ENCODE assay signal across 1 cellular context in the genomic region with DNA sequence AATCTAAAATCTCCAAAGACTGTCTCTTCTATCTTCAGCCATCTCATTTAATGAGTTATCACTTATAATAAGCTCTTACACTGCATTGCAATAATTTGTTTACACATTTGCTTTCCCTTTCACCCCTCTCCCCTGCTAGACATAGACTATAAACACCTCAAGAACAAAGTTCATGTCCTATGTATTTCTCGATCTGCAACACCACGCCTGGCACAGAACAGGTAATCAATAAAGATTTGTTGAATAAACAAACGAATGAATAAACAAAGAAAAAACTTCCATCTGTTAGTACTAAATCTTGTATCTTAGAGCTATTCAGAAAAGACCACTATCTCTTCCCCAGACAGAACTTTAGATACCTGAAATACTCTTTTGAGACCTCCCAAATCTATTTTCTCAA.
TF ChIP-seq lines count a peak whose summit lies in the region.

No MANE protein-coding gene starts in this region.

TF ChIP-seq in GM23338, 12 proteins besides CTCF, POLR2A, EP300 and RAD21 (continued from another document):
- TF ChIP-seq, protein P1, sequence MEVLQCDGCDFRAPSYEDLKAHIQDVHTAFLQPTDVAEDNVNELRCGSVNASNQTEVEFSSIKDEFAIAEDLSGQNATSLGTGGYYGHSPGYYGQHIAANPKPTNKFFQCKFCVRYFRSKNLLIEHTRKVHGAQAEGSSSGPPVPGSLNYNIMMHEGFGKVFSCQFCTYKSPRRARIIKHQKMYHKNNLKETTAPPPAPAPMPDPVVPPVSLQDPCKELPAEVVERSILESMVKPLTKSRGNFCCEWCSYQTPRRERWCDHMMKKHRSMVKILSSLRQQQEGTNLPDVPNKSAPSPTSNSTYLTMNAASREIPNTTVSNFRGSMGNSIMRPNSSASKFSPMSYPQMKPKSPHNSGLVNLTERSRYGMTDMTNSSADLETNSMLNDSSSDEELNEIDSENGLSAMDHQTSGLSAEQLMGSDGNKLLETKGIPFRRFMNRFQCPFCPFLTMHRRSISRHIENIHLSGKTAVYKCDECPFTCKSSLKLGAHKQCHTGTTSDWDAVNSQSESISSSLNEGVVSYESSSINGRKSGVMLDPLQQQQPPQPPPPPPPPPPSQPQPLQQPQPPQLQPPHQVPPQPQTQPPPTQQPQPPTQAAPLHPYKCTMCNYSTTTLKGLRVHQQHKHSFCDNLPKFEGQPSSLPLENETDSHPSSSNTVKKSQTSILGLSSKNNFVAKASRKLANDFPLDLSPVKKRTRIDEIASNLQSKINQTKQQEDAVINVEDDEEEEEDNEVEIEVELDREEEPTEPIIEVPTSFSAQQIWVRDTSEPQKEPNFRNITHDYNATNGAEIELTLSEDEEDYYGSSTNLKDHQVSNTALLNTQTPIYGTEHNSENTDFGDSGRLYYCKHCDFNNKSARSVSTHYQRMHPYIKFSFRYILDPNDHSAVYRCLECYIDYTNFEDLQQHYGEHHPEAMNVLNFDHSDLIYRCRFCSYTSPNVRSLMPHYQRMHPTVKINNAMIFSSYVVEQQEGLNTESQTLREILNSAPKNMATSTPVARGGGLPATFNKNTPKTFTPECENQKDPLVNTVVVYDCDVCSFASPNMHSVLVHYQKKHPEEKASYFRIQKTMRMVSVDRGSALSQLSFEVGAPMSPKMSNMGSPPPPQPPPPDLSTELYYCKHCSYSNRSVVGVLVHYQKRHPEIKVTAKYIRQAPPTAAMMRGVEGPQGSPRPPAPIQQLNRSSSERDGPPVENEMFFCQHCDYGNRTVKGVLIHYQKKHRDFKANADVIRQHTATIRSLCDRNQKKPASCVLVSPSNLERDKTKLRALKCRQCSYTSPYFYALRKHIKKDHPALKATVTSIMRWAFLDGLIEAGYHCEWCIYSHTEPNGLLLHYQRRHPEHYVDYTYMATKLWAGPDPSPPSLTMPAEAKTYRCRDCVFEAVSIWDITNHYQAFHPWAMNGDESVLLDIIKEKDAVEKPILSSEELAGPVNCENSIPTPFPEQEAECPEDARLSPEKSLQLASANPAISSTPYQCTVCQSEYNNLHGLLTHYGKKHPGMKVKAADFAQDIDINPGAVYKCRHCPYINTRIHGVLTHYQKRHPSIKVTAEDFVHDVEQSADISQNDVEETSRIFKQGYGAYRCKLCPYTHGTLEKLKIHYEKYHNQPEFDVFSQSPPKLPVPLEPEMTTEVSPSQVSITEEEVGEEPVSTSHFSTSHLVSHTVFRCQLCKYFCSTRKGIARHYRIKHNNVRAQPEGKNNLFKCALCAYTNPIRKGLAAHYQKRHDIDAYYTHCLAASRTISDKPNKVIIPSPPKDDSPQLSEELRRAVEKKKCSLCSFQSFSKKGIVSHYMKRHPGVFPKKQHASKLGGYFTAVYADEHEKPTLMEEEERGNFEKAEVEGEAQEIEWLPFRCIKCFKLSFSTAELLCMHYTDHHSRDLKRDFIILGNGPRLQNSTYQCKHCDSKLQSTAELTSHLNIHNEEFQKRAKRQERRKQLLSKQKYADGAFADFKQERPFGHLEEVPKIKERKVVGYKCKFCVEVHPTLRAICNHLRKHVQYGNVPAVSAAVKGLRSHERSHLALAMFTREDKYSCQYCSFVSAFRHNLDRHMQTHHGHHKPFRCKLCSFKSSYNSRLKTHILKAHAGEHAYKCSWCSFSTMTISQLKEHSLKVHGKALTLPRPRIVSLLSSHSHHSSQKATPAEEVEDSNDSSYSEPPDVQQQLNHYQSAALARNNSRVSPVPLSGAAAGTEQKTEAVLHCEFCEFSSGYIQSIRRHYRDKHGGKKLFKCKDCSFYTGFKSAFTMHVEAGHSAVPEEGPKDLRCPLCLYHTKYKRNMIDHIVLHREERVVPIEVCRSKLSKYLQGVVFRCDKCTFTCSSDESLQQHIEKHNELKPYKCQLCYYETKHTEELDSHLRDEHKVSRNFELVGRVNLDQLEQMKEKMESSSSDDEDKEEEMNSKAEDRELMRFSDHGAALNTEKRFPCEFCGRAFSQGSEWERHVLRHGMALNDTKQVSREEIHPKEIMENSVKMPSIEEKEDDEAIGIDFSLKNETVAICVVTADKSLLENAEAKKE (CRISPR knock-in tag; IDR thresholded peaks at IDR 0.05) = no peak
- no peak for TF ChIP-seq EZH2 (IDR thresholded peaks at IDR 0.05; ENCODE audit: low read depth, unreplicated experiment)
- no peak for TF ChIP-seq CREB1 (CRISPR knock-in tag; IDR thresholded peaks at IDR 0.05; ENCODE audit: low read depth)
- TF ChIP-seq, protein P2, sequence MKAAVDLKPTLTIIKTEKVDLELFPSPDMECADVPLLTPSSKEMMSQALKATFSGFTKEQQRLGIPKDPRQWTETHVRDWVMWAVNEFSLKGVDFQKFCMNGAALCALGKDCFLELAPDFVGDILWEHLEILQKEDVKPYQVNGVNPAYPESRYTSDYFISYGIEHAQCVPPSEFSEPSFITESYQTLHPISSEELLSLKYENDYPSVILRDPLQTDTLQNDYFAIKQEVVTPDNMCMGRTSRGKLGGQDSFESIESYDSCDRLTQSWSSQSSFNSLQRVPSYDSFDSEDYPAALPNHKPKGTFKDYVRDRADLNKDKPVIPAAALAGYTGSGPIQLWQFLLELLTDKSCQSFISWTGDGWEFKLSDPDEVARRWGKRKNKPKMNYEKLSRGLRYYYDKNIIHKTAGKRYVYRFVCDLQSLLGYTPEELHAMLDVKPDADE (IDR thresholded peaks at IDR 0.05) = no peak
- no peak for TF ChIP-seq ZNF331 (CRISPR knock-in tag; IDR thresholded peaks at IDR 0.05; ENCODE audit: low read depth)
- no peak for TF ChIP-seq ZNF114 (CRISPR knock-in tag; IDR thresholded peaks at IDR 0.05)
- no peak for TF ChIP-seq STAT1 (IDR thresholded peaks at IDR 0.05; ENCODE audit: unreplicated experiment)
- TF ChIP-seq NANOG (IDR thresholded peaks at IDR 0.05; ENCODE audit: borderline replicate concordance) = no peak
- no peak for TF ChIP-seq JUNB (IDR thresholded peaks at IDR 0.05; ENCODE audit: unreplicated experiment)
